24 cellular contexts compared by ENCODE assay signal in the genomic region with DNA sequence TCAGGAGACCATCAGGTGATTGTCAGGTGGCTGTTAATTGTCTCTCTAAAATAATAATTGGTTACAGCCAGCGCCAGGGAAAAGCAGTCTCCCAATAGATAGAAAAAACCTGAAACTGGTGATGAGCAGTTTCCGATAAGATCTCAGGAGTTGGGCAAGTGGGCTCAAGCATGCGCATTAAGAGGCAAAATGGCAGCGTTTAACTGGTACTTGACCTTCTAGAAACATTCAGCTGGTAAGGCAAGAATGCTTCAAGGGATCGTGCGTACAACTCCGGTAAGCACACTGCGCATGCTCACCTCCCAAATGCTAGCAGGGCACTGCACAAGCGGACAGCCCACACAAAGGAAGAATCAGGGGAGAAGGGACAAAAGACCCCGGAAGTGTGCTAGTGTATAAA. TPM values are rescaled to one million over a fixed set of nuclear protein-coding genes. Genes with fewer than 3 reads are reported as not detected.
DNase-seq lines count a peak whose midpoint lies in the region; ATAC-seq and TF ChIP-seq lines count a peak whose summit lies in the region.
"Had no signal": no experiment of that assay in that cellular context is flagged by ENCODE, and none has a peak within 500 bp of the region (broad histone marks: within the 10 kb centered on the region; RNA-seq: fewer than 3 reads in every experiment).

No MANE protein-coding gene starts in this region.

- intact Hi-C loops in IMR-90 (cut with micrococcal nuclease) = no loop called here
- intact Hi-C loops in activated B cell treated with CpG ODN at 0.5 μM for 24 hours (cut with micrococcal nuclease) = no loop called here
- intact Hi-C loops in testis (cut with DNase I; ENCODE audit: low total_unique reads) = no loop called here
- intact Hi-C loops in adrenal gland (cut with DNase I) = no loop called here
- intact Hi-C loops in uterus (cut with DNase I; ENCODE audit: low total_unique reads) = no loop called here

- no peak overlapping the region for H4K91ac ChIP-seq in IMR-90 (ENCODE audit: insufficient read depth, low read depth, low read length)

- H3K56ac ChIP-seq in IMR-90 (ENCODE audit: extremely low read depth, insufficient read depth, low read length) = no peak overlapping the region

- TF ChIP-seq RAD21 in IMR-90 (IDR thresholded peaks at IDR 0.05; ENCODE audit: low read length) = no peak

- H3K23ac ChIP-seq in IMR-90 (ENCODE audit: low read depth, low read length) = no peak overlapping the region

- no peaks in the 10 kb centered on the region for H3K79me1 ChIP-seq in IMR-90 (ENCODE audit: low read depth in 1 of 2, low read length in 2 of 2)

- no peak overlapping the region for H3K4me2 ChIP-seq in IMR-90 (ENCODE audit: low read depth, low read length)
- H3K4me2 ChIP-seq: A549, BLaER1, KMS-11 had no signal

- H4K5ac ChIP-seq in IMR-90 (ENCODE audit: low read depth, low read length) = no peak overlapping the region

- H3K36me3 Mint-ChIP-seq in activated B cell treated with CpG ODN at 0.5 μM for 24 hours (ENCODE audit: low read depth) (peaks cover 94% of the 10 kb centered on the region), endodermal cell (ENCODE audit: low read depth) (no peaks in the 10 kb centered on the region)
- H3K36me3 Mint-ChIP-seq: CD8-positive, alpha-beta T cell had no signal

- H3K9me3 Mint-ChIP-seq in activated B cell treated with CpG ODN at 0.5 μM for 24 hours = no peaks in the 10 kb centered on the region
- no peaks in the 10 kb centered on the region for H3K9me3 Mint-ChIP-seq in endodermal cell
- H3K9me3 Mint-ChIP-seq: CD14-positive monocyte; CD8-positive, alpha-beta T cell; HFFc6 had no signal

- POLR2A ChIA-PET in IMR-90 (lab: Charles Lee; ENCODE audit: unreplicated experiment) (no interaction called here), activated B cell treated with CpG ODN at 0.5 μM for 24 hours (lab: Charles Lee) (no interaction called here)

- 80% methylated on average over 1 of the region's 10 CpGs; no CpG with 5 or more reads in 1 of the 2 experiments for WGBS in IMR-90 (ENCODE audit: extremely low coverage in 2 of 2, insufficient read length in 1 of 2), 2 experiments
- 90 to 96% methylated on average over 10 of the region's 10 CpGs for WGBS in endodermal cell (ENCODE audit: insufficient coverage in 1 of 2, insufficient read length in 1 of 2), 2 experiments
- 48 to 71% methylated on average over 10 of the region's 10 CpGs for whole genome bisulfite sequencing in testis, 2 donors
- WGBS in adrenal gland, 4 donors = 83 to 90% (median 87%) methylated on average over 10 of the region's 10 CpGs

- H3K9me3 ChIP-seq in IMR-90 (ENCODE audit: control insufficient read depth, insufficient read depth, low read length) (no peaks in the 10 kb centered on the region), endodermal cell (ENCODE audit: control insufficient read depth, low read length) (no peaks in the 10 kb centered on the region), testis (no peaks in the 10 kb centered on the region), adrenal gland (replicated peaks in 1 of 3) (no peaks in the 10 kb centered on the region), uterus (no peaks in the 10 kb centered on the region)
- H3K9me3 ChIP-seq: A549 had no signal

- H2AK9ac ChIP-seq in IMR-90 (replicated peaks; ENCODE audit: low read depth, low read length, poor library complexity) = no peak overlapping the region

- H3K27ac Mint-ChIP-seq in activated B cell treated with CpG ODN at 0.5 μM for 24 hours (peak overlapping the region; percentile 36), endodermal cell (no peak overlapping the region)
- H3K27ac Mint-ChIP-seq: CD14-positive monocyte; CD8-positive, alpha-beta T cell; HFFc6 had no signal

- H3K14ac ChIP-seq in IMR-90 (replicated peaks; ENCODE audit: low read depth, low read length) = no peak overlapping the region

- no peak overlapping the region for H3K4me3 ChIP-seq in IMR-90 (ENCODE audit: insufficient read depth, low read depth, low read length)
- H3K4me3 ChIP-seq in endodermal cell (ENCODE audit: low read length) = no peak overlapping the region
- H3K4me3 ChIP-seq in testis = peak overlapping the region in 1 of 2 donors; percentile 38
- no peak overlapping the region for H3K4me3 ChIP-seq in adrenal gland
- H3K4me3 ChIP-seq in uterus = no peak overlapping the region
- H3K4me3 ChIP-seq: A549, BLaER1, GM12878, GM23248 had no signal

- no peak overlapping the region for H2BK15ac ChIP-seq in IMR-90 (ENCODE audit: low read depth, low read length)

- no peak overlapping the region for H3K4ac ChIP-seq in IMR-90 (ENCODE audit: low read depth, low read length)

- DNase-seq in IMR-90 (no peak), activated B cell treated with CpG ODN at 0.5 μM for 24 hours (no peak), endodermal cell (no peak), testis (peak; percentile 43), adrenal gland (no peak), uterus (no peak)
- DNase-seq: AML-193; Calu3; CD8-positive, alpha-beta T cell; DMS53; DND-41; EL; GM23248; HFFc6 had no signal

- H3K4me1 ChIP-seq in IMR-90 (ENCODE audit: control insufficient read depth, insufficient read depth, low read length) = no peaks in the 10 kb centered on the region
- H3K4me1 ChIP-seq in endodermal cell (ENCODE audit: control insufficient read depth, insufficient read depth, low read length) = no peaks in the 10 kb centered on the region
- H3K4me1 ChIP-seq in testis = no peaks in the 10 kb centered on the region
- H3K4me1 ChIP-seq in adrenal gland (replicated peaks in 1 of 2) = no peaks in the 10 kb centered on the region
- no peaks in the 10 kb centered on the region for H3K4me1 ChIP-seq in uterus
- H3K4me1 ChIP-seq: A549 had no signal

- ATAC-seq in IMR-90 (ENCODE audit: low read depth) (no peak), activated B cell treated with CpG ODN at 0.5 μM for 24 hours (ENCODE audit: low read depth) (no peak), GM21786 (IDR thresholded peaks at IDR 0.05; ENCODE audit: unreplicated experiment) (no peak)
- ATAC-seq: A549; CD8-positive, alpha-beta T cell; GM12878; HCT116; HepG2 had no signal

- CTCF ChIA-PET in IMR-90 (lab: Yijun Ruan, JAX) = no interaction called here
- CTCF ChIA-PET in activated B cell treated with CpG ODN at 0.5 μM for 24 hours (lab: Charles Lee) = interaction anchor here (1.2 to 1.5 kb wide), 2 partner anchors 70 to 95 kb away, joined by 3 to 5 read pairs; no protein-coding TSS in a partner anchor

- H3K9ac ChIP-seq in IMR-90 (ENCODE audit: low read depth, low read length) (no peak overlapping the region), endodermal cell (ENCODE audit: extremely low read depth, low read length, poor library complexity, severe bottlenecking) (no peak overlapping the region)
- H3K9ac ChIP-seq: BLaER1, GM23248, KMS-11 had no signal

- H4K20me1 ChIP-seq in IMR-90 (ENCODE audit: insufficient read depth, low read length) = no peaks in the 10 kb centered on the region

- H4K8ac ChIP-seq in IMR-90 (ENCODE audit: low read depth in 2 of 2, low read length in 2 of 2) = no peak overlapping the region

- no peak overlapping the region for H2BK5ac ChIP-seq in IMR-90 (ENCODE audit: low read depth, low read length, poor library complexity, severe bottlenecking)

- no peak for TF ChIP-seq POLR2A in IMR-90 (IDR thresholded peaks at IDR 0.05; ENCODE audit: low read depth, low read length)
- TF ChIP-seq POLR2A in testis (IDR thresholded peaks at IDR 0.05) = no peak
- TF ChIP-seq POLR2A in adrenal gland (IDR thresholded peaks at IDR 0.05) = no peak
- no peak for TF ChIP-seq POLR2A in uterus (IDR thresholded peaks at IDR 0.05)

- no peak overlapping the region for H2AK5ac ChIP-seq in IMR-90 (ENCODE audit: low read depth, low read length)

- H3K36me3 ChIP-seq in IMR-90 (ENCODE audit: control insufficient read depth, insufficient read depth, low read length) (no peaks in the 10 kb centered on the region), endodermal cell (ENCODE audit: control insufficient read depth, insufficient read depth, low read length) (no peaks in the 10 kb centered on the region), testis (ENCODE audit: low read depth, missing control alignments) (no peaks in the 10 kb centered on the region), adrenal gland (replicated peaks in 1 of 2) (no peaks in the 10 kb centered on the region), uterus (no peaks in the 10 kb centered on the region)

- no peak overlapping the region for H2BK20ac ChIP-seq in IMR-90 (ENCODE audit: low read depth, low read length)

- no peaks in the 10 kb centered on the region for H3K9me1 ChIP-seq in IMR-90 (ENCODE audit: insufficient read depth, low read length)

- dilution Hi-C loops in IMR-90 (cut with HindIII; ENCODE audit: low sequenced_read_pairs, unreplicated experiment) = no loop called here

- H2AFZ ChIP-seq in IMR-90 (replicated peaks; ENCODE audit: low read length, poor library complexity) = peak overlapping the region; percentile 43
- H2AFZ ChIP-seq: GM23248 had no signal

- no peak overlapping the region for H2BK120ac ChIP-seq in IMR-90 (ENCODE audit: low read depth, low read length)

- in situ Hi-C loops in IMR-90 (cut with MboI; ENCODE audit: low sequenced_read_pairs) = no loop called here

- H3K27me3 ChIP-seq in IMR-90 (ENCODE audit: control insufficient read depth, insufficient read depth, low read length) = no peaks in the 10 kb centered on the region; the same call in 1 of the 2 replicates
- H3K27me3 ChIP-seq in endodermal cell (ENCODE audit: control insufficient read depth, insufficient read depth, low read length, poor library complexity, severe bottlenecking) = no peaks in the 10 kb centered on the region
- H3K27me3 ChIP-seq in testis = no peaks in the 10 kb centered on the region
- peaks cover 5% of the 10 kb centered on the region for H3K27me3 ChIP-seq in adrenal gland
- no peaks in the 10 kb centered on the region for H3K27me3 ChIP-seq in uterus
- H3K27me3 ChIP-seq: BLaER1 had no signal

- H3K27ac ChIP-seq in IMR-90 (ENCODE audit: insufficient read depth, low read length) (no peak overlapping the region), endodermal cell (ENCODE audit: low read depth, low read length) (no peak overlapping the region), testis (no peak overlapping the region), adrenal gland (no peak overlapping the region), uterus (no peak overlapping the region)
- H3K27ac ChIP-seq: A549, BLaER1, GM23248, KMS-11 had no signal

- H3K27me3 Mint-ChIP-seq in activated B cell treated with CpG ODN at 0.5 μM for 24 hours (no peaks in the 10 kb centered on the region), endodermal cell (ENCODE audit: insufficient read depth) (no peaks in the 10 kb centered on the region)

- H3K4me3 Mint-ChIP-seq in activated B cell treated with CpG ODN at 0.5 μM for 24 hours (no peak overlapping the region), endodermal cell (no peak overlapping the region)
- H3K4me3 Mint-ChIP-seq: CD14-positive monocyte; CD8-positive, alpha-beta T cell; HFFc6 had no signal

- no peak overlapping the region for H3K18ac ChIP-seq in IMR-90 (ENCODE audit: low read depth, low read length)

- H3K4me1 Mint-ChIP-seq in activated B cell treated with CpG ODN at 0.5 μM for 24 hours (peaks cover 5% of the 10 kb centered on the region), endodermal cell (peaks cover 17% of the 10 kb centered on the region)
- H3K4me1 Mint-ChIP-seq: CD14-positive monocyte had no signal

- no TSS peak for BruUV-seq in IMR-90 (replicated peaks; lab: Mats Ljungman, UMichigan)

- no peak for TF ChIP-seq CTCF in IMR-90 (conservative IDR thresholded peaks at IDR 0.05; ENCODE audit: low read depth, low read length)
- TF ChIP-seq CTCF in activated B cell treated with CpG ODN at 0.5 μM for 24 hours (IDR thresholded peaks at IDR 0.05) = no peak
- peak; percentile 5 for TF ChIP-seq CTCF in endodermal cell (conservative IDR thresholded peaks at IDR 0.05)
- TF ChIP-seq CTCF in testis (IDR thresholded peaks at IDR 0.05) = no peak
- TF ChIP-seq CTCF in adrenal gland (IDR thresholded peaks at IDR 0.05) = no peak
- no peak for TF ChIP-seq CTCF in uterus (IDR thresholded peaks at IDR 0.05)

RNA-seq across cellular contexts. Expression of gene BLNK, which starts 48.5 kb away (rescaled TPM):
- total RNA-seq in IMR-90 (2012; rRNA removed) (not detected in 2 replicates), activated B cell treated with CpG ODN at 0.5 μM for 24 hours (238 and 267 TPM in 2 replicates), endodermal cell (not detected), testis (1 to 10 TPM; 1.1 to 1.5 TPM), adrenal gland (1 to 10 TPM in 7 of 8 donors, under 1 TPM in 1; 0.72 to 8.5 (median 4.2) TPM), uterus (1 to 10 TPM in 2 of 4 donors, under 1 TPM in 1, not detected in 1; 0.67 to 3.9 (median 1.8) TPM)
- polyA plus RNA-seq in IMR-90 (2012; rRNA removed) (not detected in 2 replicates), testis (ENCODE audit: insufficient read depth, low read depth, low replicate concordance) (4.5 TPM), adrenal gland (1 to 10 TPM; 1.9 to 4.2 (median 2.6) TPM)
- not detected in 2 replicates for polyA plus RNA-seq in IMR-90 (2012; cell fraction: cytosol; rRNA removed)
- not detected in 2 replicates for polyA plus RNA-seq in IMR-90 (2012; cell fraction: nucleus; rRNA removed; ENCODE audit: low replicate concordance)
- not detected for polyA plus RNA-seq in endodermal cell (2013, experiment 1 of 2)
- not detected for polyA plus RNA-seq in endodermal cell (2013, experiment 2 of 2)
- total RNA-seq: G401, GM23248, H7, HepG2, HFFc6 had no signal
- polyA plus RNA-seq: A549, GM23248, HepG2 had no signal

Comparison
In these comparisons a context has a peak if more than half of its experiments do, and no peak if none do; other contexts are left out.
1. RNA of gene BLNK, which starts 48.5 kb away (total RNA-seq): 238 to 267 TPM in activated B cell treated with CpG ODN at 0.5 μM for 24 hours; 0.72 to 8.5 TPM in adrenal gland, 0.67 to 3.9 TPM in uterus, 1.1 to 1.5 TPM in testis, not detected in IMR-90 and not detected in endodermal cell; every median in the first group is over 10 times any median in the second.